23 cellular contexts compared by ENCODE assay signal in genomic region chr4:186910385-186910784, GRCh38.
"Had no signal": no experiment of that assay in that cellular context is flagged by ENCODE, and none has a peak within 500 bp of the region (broad histone marks: within the 10 kb centered on the region; RNA-seq: fewer than 3 reads in every experiment).

No MANE protein-coding gene starts in this region.

- H3K4me3 ChIP-seq: ascending aorta, neural progenitor cell, spleen, tibial nerve had no signal

- H3K27me3 ChIP-seq: ascending aorta, neural progenitor cell, spleen, tibial nerve had no signal

- H2AFZ ChIP-seq: neural progenitor cell had no signal

- H3K36me3 Mint-ChIP-seq: activated CD4-positive, alpha-beta memory T cell treated with anti-CD3 and anti-CD28 coated beads for 36 hours; activated naive CD4-positive, alpha-beta T cell treated with anti-CD3 and anti-CD28 coated beads, Interleukin-2, amount 10 ng/mL, durations not matched to agents 7 days and 5 days; activated naive CD8-positive, alpha-beta T cell treated with anti-CD3 and anti-CD28 coated beads, Interleukin-2, amount 10 ng/mL, durations not matched to agents 7 days and 5 days; brain had no signal

- H3K9ac ChIP-seq: neural progenitor cell had no signal

- DNase-seq: activated CD4-positive, alpha-beta memory T cell treated with anti-CD3 and anti-CD28 coated beads for 36 hours; activated CD4-positive, alpha-beta T cell treated with anti-CD3 and anti-CD28 coated beads for 48 hours; activated CD8-positive, alpha-beta memory T cell treated with anti-CD3 and anti-CD28 coated beads, Interleukin-2, amount 50 U/mL, for 48 hours; activated gamma-delta T cell; activated naive CD4-positive, alpha-beta T cell treated with anti-CD3 and anti-CD28 coated beads, Interleukin-2, amount 10 ng/mL, durations not matched to agents 7 days and 5 days; activated naive CD8-positive, alpha-beta T cell treated with anti-CD3 and anti-CD28 coated beads, Interleukin-2, amount 10 ng/mL, durations not matched to agents 7 days and 5 days; activated T-cell treated with anti-CD3 and anti-CD28 coated beads, Interleukin-2, amount 50 U/mL, for 24 hours; central memory CD4-positive, alpha-beta T cell; mesenchymal stem cell; natural killer cell; occipital lobe; posterior cingulate gyrus; right cardiac atrium; spleen; stimulated activated naive CD4-positive, alpha-beta T cell treated with Interleukin-2 at 50 U/mL for 16 hours; T-helper 17 cell; T1000; WERI-Rb-1 had no signal

- ATAC-seq: activated CD4-positive, CD25-positive, alpha-beta regulatory T cell treated with anti-CD3 and anti-CD28 coated beads, Interleukin-2, amount 50 U/mL, for 24 hours; natural killer cell; right cardiac atrium; T-helper 17 cell had no signal

- H3K36me3 ChIP-seq: ascending aorta, neural progenitor cell, spleen, tibial nerve, WERI-Rb-1 had no signal

- H3K4me1 ChIP-seq: ascending aorta, spleen, tibial nerve had no signal

- H3K4me3 Mint-ChIP-seq: activated CD4-positive, alpha-beta memory T cell treated with anti-CD3 and anti-CD28 coated beads for 36 hours; activated naive CD4-positive, alpha-beta T cell treated with anti-CD3 and anti-CD28 coated beads, Interleukin-2, amount 10 ng/mL, durations not matched to agents 7 days and 5 days; activated naive CD8-positive, alpha-beta T cell treated with anti-CD3 and anti-CD28 coated beads, Interleukin-2, amount 10 ng/mL, durations not matched to agents 7 days and 5 days; activated T-cell treated with anti-CD3 and anti-CD28 coated beads, Interleukin-2, amount 50 U/mL, for 24 hours; brain; natural killer cell; neural progenitor cell; T-helper 17 cell had no signal

- H3K4me1 Mint-ChIP-seq: activated naive CD4-positive, alpha-beta T cell treated with anti-CD3 and anti-CD28 coated beads, Interleukin-2, amount 10 ng/mL, durations not matched to agents 7 days and 5 days; activated naive CD8-positive, alpha-beta T cell treated with anti-CD3 and anti-CD28 coated beads, Interleukin-2, amount 10 ng/mL, durations not matched to agents 7 days and 5 days; brain; natural killer cell; neural progenitor cell; T-helper 17 cell had no signal

- H3K27ac Mint-ChIP-seq: activated CD4-positive, alpha-beta memory T cell treated with anti-CD3 and anti-CD28 coated beads for 36 hours; activated naive CD4-positive, alpha-beta T cell treated with anti-CD3 and anti-CD28 coated beads, Interleukin-2, amount 10 ng/mL, durations not matched to agents 7 days and 5 days; activated naive CD8-positive, alpha-beta T cell treated with anti-CD3 and anti-CD28 coated beads, Interleukin-2, amount 10 ng/mL, durations not matched to agents 7 days and 5 days; activated T-cell treated with anti-CD3 and anti-CD28 coated beads, Interleukin-2, amount 50 U/mL, for 24 hours; brain; natural killer cell; neural progenitor cell; T-helper 17 cell had no signal

- H3K27ac ChIP-seq: ascending aorta, neural progenitor cell, spleen, tibial nerve, WERI-Rb-1 had no signal

- H3K4me2 ChIP-seq: neural progenitor cell had no signal

- H3K9me3 ChIP-seq: ascending aorta, tibial nerve had no signal
